ENCODE assay signal across 23 cellular contexts in genomic region chr6:112034236-112034990, GRCh38. TPM values are rescaled to one million over a fixed set of nuclear protein-coding genes. Genes with fewer than 3 reads are reported as not detected.
DNase-seq lines count a peak whose midpoint lies in the region; ATAC-seq and TF ChIP-seq lines count a peak whose summit lies in the region.
"Had no signal": no experiment of that assay in that cellular context is flagged by ENCODE, and none has a peak within 500 bp of the region (broad histone marks: within the 10 kb centered on the region; RNA-seq: fewer than 3 reads in every experiment).

No MANE protein-coding gene starts in this region.

- H3K9me3 Mint-ChIP-seq in activated naive CD4-positive, alpha-beta T cell treated with anti-CD3 and anti-CD28 coated beads, Interleukin-2, amount 50 U/mL, for 24 hours = peaks cover under 1% of the 10 kb centered on the region
- H3K9me3 Mint-ChIP-seq in activated naive CD4-positive, alpha-beta T cell treated with anti-CD3 and anti-CD28 coated beads, Interleukin-2, amount 10 ng/mL, durations not matched to agents 7 days and 5 days = no peaks in the 10 kb centered on the region
- no peaks in the 10 kb centered on the region for H3K9me3 Mint-ChIP-seq in activated T-helper 17 cell treated with anti-CD3 and anti-CD28 coated beads, Interleukin-2, amount 50 U/mL, for 72 hours
- H3K9me3 Mint-ChIP-seq: CD8-positive, alpha-beta T cell; naive B cell; T-helper 1 cell treated with Interleukin-12 subunit alpha and Interleukin-12 subunit beta and Interleukin-4 antibody, amounts not matched to agents 30 μg/mL and 1 μg/mL, for 36 hours had no signal

- H3K4me1 Mint-ChIP-seq in activated naive CD4-positive, alpha-beta T cell treated with anti-CD3 and anti-CD28 coated beads, Interleukin-2, amount 50 U/mL, for 24 hours = peaks cover 89% of the 10 kb centered on the region
- peaks cover 49% of the 10 kb centered on the region for H3K4me1 Mint-ChIP-seq in activated naive CD4-positive, alpha-beta T cell treated with anti-CD3 and anti-CD28 coated beads, Interleukin-2, amount 10 ng/mL, durations not matched to agents 7 days and 5 days
- peaks cover 34% of the 10 kb centered on the region for H3K4me1 Mint-ChIP-seq in activated T-helper 17 cell treated with anti-CD3 and anti-CD28 coated beads, Interleukin-2, amount 50 U/mL, for 72 hours

- no peak overlapping the region for H4K8ac ChIP-seq in mesenchymal stem cell (ENCODE audit: low read length)

- no peak overlapping the region for H3K14ac ChIP-seq in mesenchymal stem cell (ENCODE audit: low read length in 2 of 2)

- no peak overlapping the region for H2AK5ac ChIP-seq in mesenchymal stem cell (ENCODE audit: low read length, severe bottlenecking)

- H4K91ac ChIP-seq in mesenchymal stem cell (ENCODE audit: low read length) = no peak overlapping the region

- H3K4me2 ChIP-seq in mesenchymal stem cell (ENCODE audit: low read length, poor library complexity, severe bottlenecking) = no peak overlapping the region

- H3K4me3 ChIP-seq in mesenchymal stem cell (ENCODE audit: insufficient read depth in 1 of 2, low read depth in 1 of 2, low read length in 2 of 2) = no peak overlapping the region
- no peak overlapping the region for H3K4me3 ChIP-seq in suprapubic skin
- H3K4me3 ChIP-seq in effector memory CD4-positive, alpha-beta T cell (ENCODE audit: insufficient read depth, low read depth, low read length, poor library complexity, severe bottlenecking) = no peak overlapping the region
- no peak overlapping the region for H3K4me3 ChIP-seq in upper lobe of right lung
- H3K4me3 ChIP-seq: skin epidermis had no signal

- no peaks in the 10 kb centered on the region for H3K27me3 ChIP-seq in mesenchymal stem cell (ENCODE audit: control insufficient read depth in 1 of 2, insufficient read depth in 1 of 2, low read length in 2 of 2)
- H3K27me3 ChIP-seq in suprapubic skin = no peaks in the 10 kb centered on the region
- H3K27me3 ChIP-seq in effector memory CD4-positive, alpha-beta T cell (replicated peaks; ENCODE audit: control insufficient read depth, insufficient read depth, low read length, poor library complexity, severe bottlenecking) = no peaks in the 10 kb centered on the region
- no peaks in the 10 kb centered on the region for H3K27me3 ChIP-seq in upper lobe of right lung
- H3K27me3 ChIP-seq: brain microvascular endothelial cell had no signal

- H3K27ac Mint-ChIP-seq in activated naive CD4-positive, alpha-beta T cell treated with anti-CD3 and anti-CD28 coated beads, Interleukin-2, amount 50 U/mL, for 24 hours = peak overlapping the region; percentile 92
- H3K27ac Mint-ChIP-seq in activated naive CD4-positive, alpha-beta T cell treated with anti-CD3 and anti-CD28 coated beads, Interleukin-2, amount 10 ng/mL, durations not matched to agents 7 days and 5 days = no peak overlapping the region
- H3K27ac Mint-ChIP-seq in activated T-helper 17 cell treated with anti-CD3 and anti-CD28 coated beads, Interleukin-2, amount 50 U/mL, for 72 hours = peak overlapping the region; percentile 46
- H3K27ac Mint-ChIP-seq: activated CD8-positive, alpha-beta memory T cell treated with anti-CD3 and anti-CD28 coated beads, Interleukin-2, amount 10 ng/mL, durations not matched to agents 7 days and 5 days; CD8-positive, alpha-beta T cell; naive B cell; T-helper 1 cell treated with Interleukin-12 subunit alpha and Interleukin-12 subunit beta and Interleukin-4 antibody, amounts not matched to agents 30 μg/mL and 1 μg/mL, for 36 hours had no signal

- H3K36me3 ChIP-seq in mesenchymal stem cell (ENCODE audit: control insufficient read depth in 1 of 2, insufficient read depth in 2 of 2, low read depth in 1 of 2, low read length in 2 of 2) = no peaks in the 10 kb centered on the region
- H3K36me3 ChIP-seq in suprapubic skin = no peaks in the 10 kb centered on the region
- no peaks in the 10 kb centered on the region for H3K36me3 ChIP-seq in effector memory CD4-positive, alpha-beta T cell (ENCODE audit: control insufficient read depth, insufficient read depth, low read length)
- no peaks in the 10 kb centered on the region for H3K36me3 ChIP-seq in upper lobe of right lung
- H3K36me3 ChIP-seq: brain microvascular endothelial cell had no signal

- no peak overlapping the region for H2BK12ac ChIP-seq in mesenchymal stem cell (ENCODE audit: low read length in 2 of 2)

- H3K4ac ChIP-seq in mesenchymal stem cell (ENCODE audit: low read depth in 1 of 2, low read length in 2 of 2) = no peak overlapping the region

- H3K36me3 Mint-ChIP-seq in activated naive CD4-positive, alpha-beta T cell treated with anti-CD3 and anti-CD28 coated beads, Interleukin-2, amount 50 U/mL, for 24 hours = peaks cover under 1% of the 10 kb centered on the region
- H3K36me3 Mint-ChIP-seq in activated naive CD4-positive, alpha-beta T cell treated with anti-CD3 and anti-CD28 coated beads, Interleukin-2, amount 10 ng/mL, durations not matched to agents 7 days and 5 days = no peaks in the 10 kb centered on the region
- no peaks in the 10 kb centered on the region for H3K36me3 Mint-ChIP-seq in activated T-helper 17 cell treated with anti-CD3 and anti-CD28 coated beads, Interleukin-2, amount 50 U/mL, for 72 hours (ENCODE audit: low read depth)
- H3K36me3 Mint-ChIP-seq: activated CD8-positive, alpha-beta memory T cell treated with anti-CD3 and anti-CD28 coated beads, Interleukin-2, amount 10 ng/mL, durations not matched to agents 7 days and 5 days; CD8-positive, alpha-beta T cell; naive B cell had no signal

- no peak for TF ChIP-seq POLR2A in suprapubic skin (IDR thresholded peaks at IDR 0.05)

- no peak overlapping the region for H2BK5ac ChIP-seq in mesenchymal stem cell (ENCODE audit: low read depth, low read length, poor library complexity, severe bottlenecking)

- CTCF ChIA-PET in activated naive CD4-positive, alpha-beta T cell treated with anti-CD3 and anti-CD28 coated beads, Interleukin-2, amount 10 ng/mL, durations not matched to agents 7 days and 5 days (lab: Charles Lee) = interaction anchor here (0.7 to 2.0 kb wide), 5 partner anchors 20 to 331 kb away, joined by 3 to 11 read pairs (median 4); no protein-coding TSS in a partner anchor

- WGBS in mesenchymal stem cell = 95% methylated on average over 5 of the region's 6 CpGs
- WGBS in suprapubic skin = 89% methylated on average over 6 of the region's 6 CpGs

- H3K4me1 ChIP-seq in mesenchymal stem cell (ENCODE audit: control insufficient read depth, insufficient read depth, low read depth, low read length) (peaks cover 12% of the 10 kb centered on the region), suprapubic skin (peaks cover 69% of the 10 kb centered on the region), upper lobe of right lung (peaks cover 10% of the 10 kb centered on the region)
- peaks cover 17% of the 10 kb centered on the region for H3K4me1 ChIP-seq in effector memory CD4-positive, alpha-beta T cell (ENCODE audit: control insufficient read depth, insufficient read depth, low read length, poor library complexity, severe bottlenecking)

- H3K18ac ChIP-seq in mesenchymal stem cell (ENCODE audit: low read depth in 1 of 2, low read length in 2 of 2) = no peak overlapping the region

- no peak overlapping the region for H3K23ac ChIP-seq in mesenchymal stem cell (ENCODE audit: low read length in 2 of 2)

- H2AFZ ChIP-seq in mesenchymal stem cell (ENCODE audit: low read depth, low read length) = no peak overlapping the region

- no peak overlapping the region for H2BK120ac ChIP-seq in mesenchymal stem cell (ENCODE audit: low read depth, low read length)

- intact Hi-C loops in upper lobe of right lung (cut with DNase I) = no loop called here

- no peak for ATAC-seq in activated T-helper 17 cell treated with anti-CD3 and anti-CD28 coated beads, Interleukin-2, amount 50 U/mL, for 72 hours (replicated peaks)
- ATAC-seq in upper lobe of right lung (no peak), HG02642 (IDR thresholded peaks at IDR 0.05; ENCODE audit: poor library complexity, unreplicated experiment) (no peak)
- ATAC-seq: CD8-positive, alpha-beta T cell had no signal

- H3K27me3 Mint-ChIP-seq in activated naive CD4-positive, alpha-beta T cell treated with anti-CD3 and anti-CD28 coated beads, Interleukin-2, amount 50 U/mL, for 24 hours = no peaks in the 10 kb centered on the region
- H3K27me3 Mint-ChIP-seq in activated naive CD4-positive, alpha-beta T cell treated with anti-CD3 and anti-CD28 coated beads, Interleukin-2, amount 10 ng/mL, durations not matched to agents 7 days and 5 days = no peaks in the 10 kb centered on the region
- no peaks in the 10 kb centered on the region for H3K27me3 Mint-ChIP-seq in activated T-helper 17 cell treated with anti-CD3 and anti-CD28 coated beads, Interleukin-2, amount 50 U/mL, for 72 hours

- peak overlapping the region; percentile 23 for H3K4me3 Mint-ChIP-seq in activated naive CD4-positive, alpha-beta T cell treated with anti-CD3 and anti-CD28 coated beads, Interleukin-2, amount 50 U/mL, for 24 hours
- H3K4me3 Mint-ChIP-seq in activated naive CD4-positive, alpha-beta T cell treated with anti-CD3 and anti-CD28 coated beads, Interleukin-2, amount 10 ng/mL, durations not matched to agents 7 days and 5 days = no peak overlapping the region
- peak overlapping the region; percentile 7 for H3K4me3 Mint-ChIP-seq in activated T-helper 17 cell treated with anti-CD3 and anti-CD28 coated beads, Interleukin-2, amount 50 U/mL, for 72 hours
- H3K4me3 Mint-ChIP-seq: activated CD8-positive, alpha-beta memory T cell treated with anti-CD3 and anti-CD28 coated beads, Interleukin-2, amount 10 ng/mL, durations not matched to agents 7 days and 5 days; CD8-positive, alpha-beta T cell; naive B cell; T-helper 1 cell treated with Interleukin-12 subunit alpha and Interleukin-12 subunit beta and Interleukin-4 antibody, amounts not matched to agents 30 μg/mL and 1 μg/mL, for 36 hours had no signal

- no peak overlapping the region for H2BK15ac ChIP-seq in mesenchymal stem cell (ENCODE audit: low read depth, poor library complexity, severe bottlenecking)

- no peaks in the 10 kb centered on the region for H3K79me1 ChIP-seq in mesenchymal stem cell (replicated peaks; ENCODE audit: low read length, poor library complexity, severe bottlenecking)

- H3K27ac ChIP-seq in mesenchymal stem cell (ENCODE audit: low read length, poor library complexity, severe bottlenecking) (no peak overlapping the region), suprapubic skin (peak overlapping the region; percentile 55), upper lobe of right lung (no peak overlapping the region)
- no peak overlapping the region for H3K27ac ChIP-seq in effector memory CD4-positive, alpha-beta T cell (ENCODE audit: insufficient read depth, low read length, poor library complexity, severe bottlenecking)
- H3K27ac ChIP-seq: brain microvascular endothelial cell had no signal

- no peak for DNase-seq in activated naive CD4-positive, alpha-beta T cell treated with anti-CD3 and anti-CD28 coated beads, Interleukin-2, amount 10 ng/mL, durations not matched to agents 7 days and 5 days
- DNase-seq in mesenchymal stem cell (no peak), suprapubic skin (ENCODE audit: low spot score in 2 of 2) (no peak), upper lobe of right lung (no peak)
- no peak for DNase-seq in effector memory CD4-positive, alpha-beta T cell
- DNase-seq: activated CD8-positive, alpha-beta memory T cell treated with anti-CD3 and anti-CD28 coated beads, Interleukin-2, amount 10 ng/mL, durations not matched to agents 7 days and 5 days; activated naive CD4-positive, alpha-beta T cell treated with anti-CD3 and anti-CD28 coated beads, Interleukin-2, amount 50 U/mL, for 16 hours; brain microvascular endothelial cell; CD8-positive, alpha-beta T cell; cortex of kidney; DMS53; foreskin fibroblast; MM.1S; naive B cell; NCI-H1694 treated with DMSO at 0.1 percent for 48 hours; NCI-H2227 treated with DMSO at 0.1 percent for 48 hours; stimulated activated CD4-positive, alpha-beta T cell treated with anti-CD3 and anti-CD28 coated beads, Interleukin-2, amount 100 ng/mL, for 48 hours had no signal

- peak overlapping the region; percentile 68 for H3K9ac ChIP-seq in mesenchymal stem cell (ENCODE audit: low read length)

- TF ChIP-seq EP300 in suprapubic skin (IDR thresholded peaks at IDR 0.05) = no peak

- H3K9me3 ChIP-seq in mesenchymal stem cell (ENCODE audit: control insufficient read depth, low read length) (no peaks in the 10 kb centered on the region), suprapubic skin (no peaks in the 10 kb centered on the region), upper lobe of right lung (no peaks in the 10 kb centered on the region)
- no peaks in the 10 kb centered on the region for H3K9me3 ChIP-seq in effector memory CD4-positive, alpha-beta T cell (ENCODE audit: control insufficient read depth, low read length)

- TF ChIP-seq CTCF in suprapubic skin (IDR thresholded peaks at IDR 0.05) = no peak
- no peak for TF ChIP-seq CTCF in upper lobe of right lung (IDR thresholded peaks at IDR 0.05)

RNA-seq across cellular contexts. Expression of gene CCN6, which starts 19.5 kb away (rescaled TPM):
- under 1 TPM in 1 of 2 donors, not detected in 1; 0.66 TPM for total RNA-seq in activated T-helper 17 cell treated with anti-CD3 and anti-CD28 coated beads, Interleukin-2, amount 50 U/mL, for 72 hours
- not detected for polyA plus RNA-seq in mesenchymal stem cell (2013, experiment 1 of 2)
- 0.05 TPM for polyA plus RNA-seq in mesenchymal stem cell (2013, experiment 2 of 2)
- total RNA-seq in suprapubic skin (1 to 10 TPM in 2 of 4 donors, under 1 TPM in 1, not detected in 1; 0.25 to 7.6 (median 1.0) TPM), upper lobe of right lung (not detected)
- total RNA-seq: activated CD8-positive, alpha-beta memory T cell treated with anti-CD3 and anti-CD28 coated beads, Interleukin-2, amount 10 ng/mL, durations not matched to agents 7 days and 5 days; CD8-positive, alpha-beta T cell; posterior vena cava had no signal

RNA-seq across cellular contexts. Expression of gene TUBE1, which starts 52.9 kb away (rescaled TPM):
- total RNA-seq in activated T-helper 17 cell treated with anti-CD3 and anti-CD28 coated beads, Interleukin-2, amount 50 U/mL, for 72 hours = 10 to 100 TPM; 17.1 to 24.0 TPM
- polyA plus RNA-seq in mesenchymal stem cell (2013, experiment 1 of 2) = 8.3 TPM
- 8.9 TPM for polyA plus RNA-seq in mesenchymal stem cell (2013, experiment 2 of 2)
- 10 to 100 TPM; 19.6 to 82.2 (median 31.2) TPM for total RNA-seq in suprapubic skin
- 18.4 TPM for total RNA-seq in upper lobe of right lung

RNA-seq across cellular contexts. Expression of gene FAM229B, which starts 53.0 kb away (rescaled TPM):
- 1 to 10 TPM; 2.6 TPM for total RNA-seq in activated T-helper 17 cell treated with anti-CD3 and anti-CD28 coated beads, Interleukin-2, amount 50 U/mL, for 72 hours
- 24.5 TPM for polyA plus RNA-seq in mesenchymal stem cell (2013, experiment 1 of 2)
- 24.6 TPM for polyA plus RNA-seq in mesenchymal stem cell (2013, experiment 2 of 2)
- total RNA-seq in suprapubic skin (1 to 10 TPM in 3 of 4 donors, under 1 TPM in 1; 0.72 to 3.9 (median 2.4) TPM), upper lobe of right lung (8.2 TPM)
